ENCODE assay signal across 8 cellular contexts in genomic region chr14:103819503-103820307, GRCh38. TPM values are rescaled to one million over a fixed set of nuclear protein-coding genes. Genes with fewer than 3 reads are reported as not detected.
A peak's percentile ranks its signal among the peaks of the same experiment; 100 is the strongest.
DNase-seq lines count a peak whose midpoint lies in the region; ATAC-seq, FAIRE-seq and TF ChIP-seq lines count a peak whose summit lies in the region.

No MANE protein-coding gene starts in this region.

- TF ChIP-seq RAD21 in HepG2 (CRISPR knock-in tag; IDR thresholded peaks at IDR 0.05) = no peak

- H3K27me3 Mint-ChIP-seq in MCF 10A (ENCODE audit: insufficient read depth, unreplicated experiment) = no peaks in the 10 kb centered on the region

- no peaks in the 10 kb centered on the region for H3K27me3 ChIP-seq in HepG2 (ENCODE audit: control insufficient read depth in 1 of 2, insufficient read depth in 2 of 2, low read length in 2 of 2)

- no peaks in the 10 kb centered on the region for H4K20me1 ChIP-seq in HepG2 (ENCODE audit: insufficient read depth, low read length)

- FAIRE-seq in HepG2 (lab: Jason Lieb, UNC) = peak; percentile 57

- no TSS peak for BruUV-seq in MCF 10A (replicated peaks; lab: Mats Ljungman, UMichigan)
- BruUV-seq in HepG2 (replicated peaks; lab: Mats Ljungman, UMichigan) = no TSS peak

- H3K79me2 ChIP-seq in HepG2 (ENCODE audit: insufficient read depth, low read length) = peaks cover 29% of the 10 kb centered on the region

- H3K4me3 ChIP-seq in HepG2 (replicated peaks in 1 of 3; ENCODE audit: insufficient read depth in 1 of 3, low read depth in 2 of 3, low read length in 3 of 3) = peak overlapping the region; percentile 3 to 39 (median 8); a peak in 3 of 6 replicates

- H3K36me3 Mint-ChIP-seq in MCF 10A (ENCODE audit: insufficient read depth, unreplicated experiment) = no peaks in the 10 kb centered on the region

- TF ChIP-seq POLR2A in HepG2 (IDR thresholded peaks at IDR 0.05; ENCODE audit: insufficient read depth in 1 of 2, low read depth in 2 of 2, low read length in 2 of 2) = no peak

- H3K4me1 Mint-ChIP-seq in MCF 10A (ENCODE audit: insufficient read depth, unreplicated experiment) = peaks cover 18% of the 10 kb centered on the region

- H2AFZ ChIP-seq in HepG2 (ENCODE audit: low read length) = no peak overlapping the region

- peak overlapping the region; percentile 42 for H3K27ac ChIP-seq in HepG2 (ENCODE audit: extremely low read length, insufficient read depth, low read length)

- H3K4me3 Mint-ChIP-seq in MCF 10A (ENCODE audit: unreplicated experiment) = no peak overlapping the region

- CTCF ChIA-PET in MCF 10A (lab: Yijun Ruan, JAX) (interaction anchor here (0.5 to 1.1 kb wide), 8 partner anchors 11 to 247 kb away, joined by 3 to 7 read pairs (median 4); no protein-coding TSS in a partner anchor), HepG2 (lab: Yijun Ruan, JAX; ENCODE audit: low intra/inter-chr PET ratio, low total read pairs) (no interaction called here)

- WGBS in HepG2 (ENCODE audit: low lambda C conversion rate) = 15% methylated on average over 7 of the region's 7 CpGs

- POLR2A ChIA-PET in MCF 10A (lab: Yijun Ruan, JAX) = interaction anchor here (0.7 to 1.6 kb wide), 7 partner anchors 11 to 101 kb away, joined by 3 to 6 read pairs (median 3); no protein-coding TSS in a partner anchor
- POLR2A ChIA-PET in HepG2 (lab: Yijun Ruan, JAX) = interaction anchor here (1.2 to 1.9 kb wide), 2 partner anchors 29 to 60 kb away, joined by 4 to 6 read pairs; no protein-coding TSS in a partner anchor

- in situ Hi-C loops in HepG2 (cut with HindIII; ENCODE audit: extremely low pct_ligation_motif_present, low pct_unique_long_range_greater_than_20kb) = no loop called here

- ATAC-seq in HepG2 (peak; percentile 92), GM21360 (IDR thresholded peaks at IDR 0.05; ENCODE audit: unreplicated experiment) (no peak), HG02870 (IDR thresholded peaks at IDR 0.05; ENCODE audit: unreplicated experiment) (no peak)

- H3K4me1 ChIP-seq in HepG2 (ENCODE audit: insufficient read depth, low read length) = peaks cover 36% of the 10 kb centered on the region

- peak overlapping the region; percentile 46; the same call in 1 of the 2 replicates for H3K9ac ChIP-seq in HepG2 (ENCODE audit: insufficient read depth, low read depth, low read length)

- H3K27ac Mint-ChIP-seq in MCF 10A (ENCODE audit: low read depth, unreplicated experiment) = peak overlapping the region; percentile 65

- H3K9me3 ChIP-seq in HepG2 (ENCODE audit: low read length) = no peaks in the 10 kb centered on the region

- DNase-seq in AG20443 (ENCODE audit: low spot score) (peak; percentile 71), NCI-H1092 treated with DMSO at 0.1 percent for 48 hours (lab: John Stamatoyannopoulos, UW) (peak; percentile 36), MCF 10A (ENCODE audit: unreplicated experiment) (peak; percentile 14), HepG2 (ENCODE audit: low spot score) (peak; percentile 63), NCI-H1694 (lab: John Stamatoyannopoulos, UW) (no peak)
- DNase-seq in stimulated activated CD4-positive, alpha-beta T cell treated with anti-CD3 and anti-CD28 coated beads, Interleukin-4, amount 100 ng/mL, for 1 hour = no peak

- H3K4me2 ChIP-seq in HepG2 (ENCODE audit: low read depth, low read length) = peak overlapping the region; percentile 66

- no peaks in the 10 kb centered on the region for H3K9me3 Mint-ChIP-seq in MCF 10A (ENCODE audit: unreplicated experiment)

- intact Hi-C loops in MCF 10A (cut with micrococcal nuclease) (no loop called here), HepG2 (cut with micrococcal nuclease; ENCODE audit: unreplicated experiment) (no loop called here)

- no peaks in the 10 kb centered on the region for H3K36me3 ChIP-seq in HepG2 (replicated peaks in 1 of 2; ENCODE audit: control insufficient read depth in 1 of 2, insufficient read depth in 2 of 2, low read length in 2 of 2)

- TF ChIP-seq EP300 in HepG2 (IDR thresholded peaks at IDR 0.05; ENCODE audit: low read depth in 2 of 2, low read length in 2 of 2) (no peak), HepG2 (CRISPR knock-in tag; IDR thresholded peaks at IDR 0.05; ENCODE audit: borderline replicate concordance) (no peak)

- TF ChIP-seq CTCF in MCF 10A (IDR thresholded peaks at IDR 0.05; ENCODE audit: unreplicated experiment) (no peak), HepG2 (CRISPR knock-in tag; IDR thresholded peaks at IDR 0.05) (no peak)

TF ChIP-seq in HepG2, 621 proteins besides CTCF, POLR2A, EP300 and RAD21 (continues in another document):
- TF ChIP-seq SOX13 (IDR thresholded peaks at IDR 0.05) (no peak), SOX13 (CRISPR knock-in tag; conservative IDR thresholded peaks at IDR 0.05 in 1 of 2, IDR thresholded peaks at IDR 0.05 in 1 of 2) (peak in 1 of 2 experiments; percentile 7; a peak in 1 of 4 replicates), SAFB2 (CRISPR knock-in tag; IDR thresholded peaks at IDR 0.05; ENCODE audit: borderline replicate concordance, low read depth) (no peak), PHB2 (IDR thresholded peaks at IDR 0.05; ENCODE audit: partially characterized antibody) (no peak), SP5 (CRISPR knock-in tag; IDR thresholded peaks at IDR 0.05; ENCODE audit: borderline replicate concordance, low read depth) (0 out of 2 replicates have a peak, but pooled peaks have one; percentile 19), HNRNPLL (IDR thresholded peaks at IDR 0.05; ENCODE audit: low read depth, low read length, poor library complexity, severe bottlenecking) (no peak), ZNF121 (CRISPR knock-in tag; IDR thresholded peaks at IDR 0.05) (no peak), SSRP1 (CRISPR knock-in tag; IDR thresholded peaks at IDR 0.05) (no peak), SOX5 (CRISPR knock-in tag; IDR thresholded peaks at IDR 0.05; ENCODE audit: borderline replicate concordance) (0 out of 2 replicates have a peak, but pooled peaks have one; percentile 20), AKNA (CRISPR knock-in tag; IDR thresholded peaks at IDR 0.05; ENCODE audit: borderline replicate concordance) (no peak)

RNA-seq across cellular contexts. Expression of gene PPP1R13B, which starts 27.7 kb away (rescaled TPM):
- 16.2 and 17.5 TPM in 2 replicates for total RNA-seq in MCF 10A (2022)
- 5.3 and 9.4 TPM in 2 replicates for total RNA-seq in HepG2 (2016; rRNA removed; fragmentation: Illumina TruSeq; extraction: Trizol)
- total RNA-seq in HepG2 (2016; cell fraction: cytosol; rRNA removed; fragmentation: Illumina TruSeq; extraction: Trizol; ENCODE audit: low read depth) = 36.5 and 44.3 TPM in 2 replicates
- 5.9 and 7.8 TPM in 2 replicates for total RNA-seq in HepG2 (2016; cell fraction: insoluble cytoplasmic fraction; rRNA removed; fragmentation: Illumina TruSeq; extraction: Trizol)
- total RNA-seq in HepG2 (2016; cell fraction: membrane; rRNA removed; fragmentation: Illumina TruSeq; extraction: Trizol) = 11.4 and 12.4 TPM in 2 replicates
- total RNA-seq in HepG2 (2016; cell fraction: nucleus; rRNA removed; fragmentation: Illumina TruSeq; extraction: Trizol) = 13.0 and 13.3 TPM in 2 replicates
- 4.6 and 5.3 TPM in 2 replicates for polyA plus RNA-seq in HepG2 (2011; rRNA removed)
- 2.9 and 3.0 TPM in 2 replicates for polyA plus RNA-seq in HepG2 (2011; cell fraction: cytosol; rRNA removed)
- polyA plus RNA-seq in HepG2 (2011; cell fraction: nucleus; rRNA removed) = 20.9 and 24.0 TPM in 2 replicates
- 5.1 and 6.3 TPM in 2 replicates for polyA plus RNA-seq in HepG2 (2012)
- polyA plus RNA-seq in HepG2 (2016; cell fraction: cytosol; fragmentation: Illumina TruSeq; extraction: Trizol; ENCODE audit: low read depth) = 2.2 and 2.3 TPM in 2 replicates
- polyA plus RNA-seq in HepG2 (2016; cell fraction: insoluble cytoplasmic fraction; fragmentation: Illumina TruSeq; extraction: Trizol; ENCODE audit: low read depth) = 4.2 and 6.1 TPM in 2 replicates
- polyA plus RNA-seq in HepG2 (2016; cell fraction: membrane; fragmentation: Illumina TruSeq; extraction: Trizol; ENCODE audit: low read depth) = 4.0 and 4.8 TPM in 2 replicates
- 33.9 and 35.1 TPM in 2 replicates for polyA plus RNA-seq in HepG2 (2016; cell fraction: nucleus; fragmentation: Illumina TruSeq; extraction: Trizol; ENCODE audit: insufficient read depth, low read depth)
- 8.5 and 13.6 TPM in 2 replicates for polyA minus RNA-seq in HepG2 (2011; rRNA and poly(A)+ RNA removed; ENCODE audit: low replicate concordance)
- 2.9 and 4.5 TPM in 2 replicates for polyA minus RNA-seq in HepG2 (2011; cell fraction: cytosol; rRNA and poly(A)+ RNA removed)
- polyA minus RNA-seq in HepG2 (2011; cell fraction: nucleus; rRNA and poly(A)+ RNA removed) = 14.5 and 21.1 TPM in 2 replicates

Comparison
In these comparisons a context has a peak if more than half of its experiments do, and no peak if none do; other contexts are left out.
1. DNase-seq: peak in AG20443 (single experiment), NCI-H1092 treated with DMSO at 0.1 percent for 48 hours (single experiment), MCF 10A (single experiment) and HepG2 (single experiment); none in NCI-H1694 (single experiment) and stimulated activated CD4-positive, alpha-beta T cell treated with anti-CD3 and anti-CD28 coated beads, Interleukin-4, amount 100 ng/mL, for 1 hour (single experiment).